Comparison of ENCODE assay signal across 8 cellular contexts in the genomic region with DNA sequence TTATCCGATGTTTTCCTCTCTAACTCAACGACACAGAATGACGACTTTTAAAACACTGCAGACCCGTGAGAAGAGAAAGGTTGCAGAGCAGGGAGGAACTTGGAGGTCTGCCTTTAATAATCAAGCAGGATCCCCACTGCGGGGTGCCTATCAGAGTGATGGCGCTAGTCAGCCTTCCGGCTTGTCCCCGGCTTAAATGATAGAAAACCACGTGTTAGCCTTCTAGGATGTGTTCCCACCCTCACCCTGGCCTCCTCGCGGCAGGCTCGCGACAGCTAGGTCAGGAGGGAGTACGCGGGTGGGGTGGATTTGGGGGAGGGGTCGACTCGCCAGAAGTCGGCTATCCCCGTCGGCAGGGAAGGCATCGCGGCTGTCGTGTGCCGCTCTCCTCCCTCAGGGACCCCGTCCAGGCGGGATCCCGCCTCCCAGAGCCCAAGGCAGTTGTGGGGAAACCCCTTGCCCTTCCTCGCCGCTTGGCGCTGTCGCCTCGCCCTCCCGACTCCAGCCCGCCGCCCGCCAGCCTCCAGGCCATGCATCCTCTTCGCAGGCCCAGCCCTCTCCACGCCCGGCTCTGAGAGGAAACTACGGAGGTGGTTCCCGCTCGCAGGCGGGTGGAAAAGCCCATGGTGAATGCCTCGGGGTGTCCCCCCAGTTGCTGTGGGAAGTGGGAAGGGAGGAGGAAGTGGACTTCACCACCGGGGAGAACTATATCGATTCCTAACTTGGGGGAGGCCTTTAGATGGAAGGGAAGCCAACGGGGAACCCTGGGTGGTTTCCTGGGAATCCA. TPM values are rescaled to one million over a fixed set of nuclear protein-coding genes. Genes with fewer than 3 reads are reported as not detected.
DNase-seq lines count a peak whose midpoint lies in the region; ATAC-seq and TF ChIP-seq lines count a peak whose summit lies in the region.

No MANE protein-coding gene starts in this region.

- TF ChIP-seq POLR2A in GM10847 (IDR thresholded peaks at IDR 0.05; ENCODE audit: extremely low read depth, insufficient read length) (peak; percentile 37), vagina (IDR thresholded peaks at IDR 0.05) (no peak)

- no peaks in the 10 kb centered on the region for H3K36me3 ChIP-seq in right atrium auricular region
- no peaks in the 10 kb centered on the region for H3K36me3 ChIP-seq in psoas muscle (ENCODE audit: insufficient read depth in 1 of 2, low read depth in 1 of 2)
- H3K36me3 ChIP-seq in vagina, result no peaks in the 10 kb centered on the region

- 0 to 1% (median 1%) methylated on average over 37 to 47 of the region's 47 CpGs for WGBS in psoas muscle, 3 donors

- H3K27me3 ChIP-seq in right atrium auricular region (no peaks in the 10 kb centered on the region), psoas muscle (ENCODE audit: insufficient read depth in 3 of 3, low read length in 2 of 3) (no peaks in the 10 kb centered on the region), vagina (no peaks in the 10 kb centered on the region)

- H3K4me3 ChIP-seq in right atrium auricular region, result peak overlapping the region; percentile 91 to 98
- peak overlapping the region; percentile 98 for H3K4me3 ChIP-seq in psoas muscle
- H3K4me3 ChIP-seq in vagina, result peak overlapping the region; percentile 91 to 95

- peak overlapping the region; percentile 95 to 98 for H3K27ac ChIP-seq in right atrium auricular region
- peak overlapping the region; percentile 99 for H3K27ac ChIP-seq in psoas muscle
- peak overlapping the region; percentile 91 for H3K27ac ChIP-seq in vagina

- peak in 1 of 2 donors; percentile 43 for TF ChIP-seq CTCF in right atrium auricular region (IDR thresholded peaks at IDR 0.05)
- TF ChIP-seq CTCF in psoas muscle (IDR thresholded peaks at IDR 0.05), result peak; percentile 4
- TF ChIP-seq CTCF in vagina (IDR thresholded peaks at IDR 0.05), result no peak

- ATAC-seq in HG02623 (IDR thresholded peaks at IDR 0.05; ENCODE audit: unreplicated experiment) (peak; percentile 28), psoas muscle (peak; percentile 42 to 66 (median 54))

- H3K9me3 ChIP-seq in right atrium auricular region (no peaks in the 10 kb centered on the region), psoas muscle (no peaks in the 10 kb centered on the region), vagina (no peaks in the 10 kb centered on the region)

- H3K4me1 ChIP-seq in right atrium auricular region (peaks cover 0 to 34% of the 10 kb centered on the region in 2 donors), psoas muscle (peaks cover 30% of the 10 kb centered on the region), vagina (peaks cover 33% of the 10 kb centered on the region)

- DNase-seq in NCI-H1105 treated with DMSO at 0.1 percent for 48 hours (lab: John Stamatoyannopoulos, UW), result peak; percentile 86
- peak; percentile 45 for DNase-seq in T follicular helper cell (ENCODE audit: low read depth)
- DNase-seq in amniotic epithelial cell (ENCODE audit: low read depth), result peak; percentile 69
- DNase-seq in right atrium auricular region (ENCODE audit: low spot score), result peak; percentile 74
- peak; percentile 74 to 84 for DNase-seq in psoas muscle
- DNase-seq in vagina (ENCODE audit: extremely low spot score in 2 of 2), result peak in 1 of 2 donors; percentile 89

- intact Hi-C loops in psoas muscle (cut with DNase I), result loop anchor here (1.0 to 5.0 kb wide), 2 partner anchors 69 to 151 kb away; no protein-coding TSS in a partner anchor
- intact Hi-C loops in vagina (cut with DNase I), result loop anchor here (10.0 kb wide), 1 partner anchor 64 kb away; no protein-coding TSS in a partner anchor

RNA-seq across cellular contexts. Expression of a gene that starts 1.1 kb away (rescaled TPM):
- total RNA-seq in right atrium auricular region, result 10 to 100 TPM; 42.0 to 43.6 TPM
- total RNA-seq in psoas muscle, result 10 to 100 TPM; 21.1 to 40.3 (median 32.1) TPM
- polyA plus RNA-seq in psoas muscle, result 10 to 100 TPM; 14.1 to 26.4 (median 22.9) TPM
- 48.9 TPM for total RNA-seq in vagina

RNA-seq across cellular contexts. Expression of a gene that starts 53.0 kb away (rescaled TPM):
- total RNA-seq in right atrium auricular region, result 10 to 100 TPM; 38.6 to 40.0 TPM
- total RNA-seq in psoas muscle, result under 1 TPM; 0.30 to 0.61 (median 0.43) TPM
- under 1 TPM; 0.04 to 0.38 (median 0.13) TPM for polyA plus RNA-seq in psoas muscle
- 1.7 TPM for total RNA-seq in vagina

Comparison
In these comparisons a context has a peak if more than half of its experiments do, and no peak if none do; other contexts are left out.
1. RNA of a gene that starts 53.0 kb away (total RNA-seq): 38.6 to 40.0 TPM in right atrium auricular region; 1.7 TPM in vagina (single experiment) and 0.30 to 0.61 TPM in psoas muscle; every median in the first group is over 10 times any median in the second.
2. Peak in every context shown above with its lines, with median percentiles within 50 percentile points of each other: H3K27ac ChIP-seq and H3K4me3 ChIP-seq.